13 cellular contexts compared by ENCODE assay signal in genomic region chr9:96140401-96141180, GRCh38.
DNase-seq lines count a peak whose midpoint lies in the region; ATAC-seq and TF ChIP-seq lines count a peak whose summit lies in the region.
"Had no signal": no experiment of that assay in that cellular context is flagged by ENCODE, and none has a peak within 500 bp of the region (broad histone marks: within the 10 kb centered on the region; RNA-seq: fewer than 3 reads in every experiment).

No MANE protein-coding gene starts in this region.

- H3K27ac ChIP-seq in esophagus squamous epithelium = peak overlapping the region; percentile 48 to 89 (median 74)

- H3K36me3 ChIP-seq in esophagus squamous epithelium = no peaks in the 10 kb centered on the region

- H3K36me3 Mint-ChIP-seq in osteocyte (ENCODE audit: unreplicated experiment) = no peaks in the 10 kb centered on the region
- no peaks in the 10 kb centered on the region for H3K36me3 Mint-ChIP-seq in stimulated activated effector memory CD8-positive, alpha-beta T cell treated with anti-CD3 and anti-CD28 coated beads, Interleukin-12 subunit alpha, Interleukin-12 subunit beta, amount 100 ng/mL, for 72 hours
- H3K36me3 Mint-ChIP-seq in activated CD4-positive, alpha-beta memory T cell treated with anti-CD3 and anti-CD28 coated beads, Interleukin-2, amount 10 ng/mL, durations not matched to agents 7 days and 5 days (ENCODE audit: low read depth) = no peaks in the 10 kb centered on the region
- H3K36me3 Mint-ChIP-seq: IgD-negative memory B cell; natural killer cell; stimulated activated memory B cell treated with anti-CD40 and anti-IgM and Interleukin-4, amounts not matched to agents 10 μg/mL and 1 μg/mL and 100 μg/mL, for 72 hours had no signal

- H3K27me3 Mint-ChIP-seq in osteocyte (ENCODE audit: unreplicated experiment) = no peaks in the 10 kb centered on the region
- H3K27me3 Mint-ChIP-seq in activated CD4-positive, alpha-beta memory T cell treated with anti-CD3 and anti-CD28 coated beads, Interleukin-2, amount 10 ng/mL, durations not matched to agents 7 days and 5 days = peaks cover 9% of the 10 kb centered on the region

- DNase-seq in AG09319 (ENCODE audit: extremely low read depth, low read depth) (peak; percentile 23), NCI-H524 (lab: John Stamatoyannopoulos, UW) (peak; percentile 92 to 94), esophagus squamous epithelium (lab: John Stamatoyannopoulos, UW) (no peak), osteocyte (ENCODE audit: extremely low spot score, unreplicated experiment) (no peak), HEK293T (ENCODE audit: extremely low spot score) (no peak)
- no peak for DNase-seq in stimulated activated effector memory CD8-positive, alpha-beta T cell treated with anti-CD3 and anti-CD28 coated beads, Interleukin-12 subunit alpha, Interleukin-12 subunit beta, amount 100 ng/mL, for 72 hours (ENCODE audit: low spot score in 2 of 2)
- DNase-seq in activated CD4-positive, alpha-beta memory T cell treated with anti-CD3 and anti-CD28 coated beads, Interleukin-2, amount 10 ng/mL, durations not matched to agents 7 days and 5 days = no peak
- DNase-seq: GDM1, natural killer cell, NCI-H1436 had no signal

- POLR2A ChIA-PET in activated CD4-positive, alpha-beta memory T cell treated with anti-CD3 and anti-CD28 coated beads, Interleukin-2, amount 10 ng/mL, durations not matched to agents 7 days and 5 days (lab: Charles Lee) = no interaction called here
- POLR2A ChIA-PET in HEK293T (lab: Yijun Ruan, JAX) = no interaction called here

- no peak overlapping the region for H3K4me3 Mint-ChIP-seq in osteocyte (ENCODE audit: unreplicated experiment)
- no peak overlapping the region for H3K4me3 Mint-ChIP-seq in stimulated activated effector memory CD8-positive, alpha-beta T cell treated with anti-CD3 and anti-CD28 coated beads, Interleukin-12 subunit alpha, Interleukin-12 subunit beta, amount 100 ng/mL, for 72 hours
- no peak overlapping the region for H3K4me3 Mint-ChIP-seq in activated CD4-positive, alpha-beta memory T cell treated with anti-CD3 and anti-CD28 coated beads, Interleukin-2, amount 10 ng/mL, durations not matched to agents 7 days and 5 days
- H3K4me3 Mint-ChIP-seq: natural killer cell; stimulated activated memory B cell treated with anti-CD40 and anti-IgM and Interleukin-4, amounts not matched to agents 10 μg/mL and 1 μg/mL and 100 μg/mL, for 72 hours had no signal

- H3K4me1 Mint-ChIP-seq in osteocyte (ENCODE audit: unreplicated experiment) = peaks cover 61% of the 10 kb centered on the region
- peaks cover 4% of the 10 kb centered on the region for H3K4me1 Mint-ChIP-seq in stimulated activated effector memory CD8-positive, alpha-beta T cell treated with anti-CD3 and anti-CD28 coated beads, Interleukin-12 subunit alpha, Interleukin-12 subunit beta, amount 100 ng/mL, for 72 hours
- H3K4me1 Mint-ChIP-seq in activated CD4-positive, alpha-beta memory T cell treated with anti-CD3 and anti-CD28 coated beads, Interleukin-2, amount 10 ng/mL, durations not matched to agents 7 days and 5 days = peaks cover 12% of the 10 kb centered on the region

- H3K4me3 ChIP-seq in esophagus squamous epithelium = peak overlapping the region in 1 of 4 donors; percentile 24

- CTCF ChIA-PET in activated CD4-positive, alpha-beta memory T cell treated with anti-CD3 and anti-CD28 coated beads, Interleukin-2, amount 10 ng/mL, durations not matched to agents 7 days and 5 days (lab: Charles Lee) = no interaction called here
- CTCF ChIA-PET in HEK293T (lab: Yijun Ruan, JAX) = no interaction called here

- H3K9me3 Mint-ChIP-seq in osteocyte (ENCODE audit: unreplicated experiment) = no peaks in the 10 kb centered on the region
- H3K9me3 Mint-ChIP-seq in stimulated activated effector memory CD8-positive, alpha-beta T cell treated with anti-CD3 and anti-CD28 coated beads, Interleukin-12 subunit alpha, Interleukin-12 subunit beta, amount 100 ng/mL, for 72 hours = no peaks in the 10 kb centered on the region
- H3K9me3 Mint-ChIP-seq in activated CD4-positive, alpha-beta memory T cell treated with anti-CD3 and anti-CD28 coated beads, Interleukin-2, amount 10 ng/mL, durations not matched to agents 7 days and 5 days = no peaks in the 10 kb centered on the region
- H3K9me3 Mint-ChIP-seq: natural killer cell had no signal

- intact Hi-C loops in esophagus squamous epithelium (cut with DNase I) = no loop called here

- peaks cover 0 to 4% (median 0%) of the 10 kb centered on the region in 4 donors for H3K27me3 ChIP-seq in esophagus squamous epithelium

- 57 to 66% methylated on average over 21 to 24 of the region's 30 CpGs for WGBS in esophagus squamous epithelium, 2 donors

- no peak for ATAC-seq in stimulated activated effector memory CD8-positive, alpha-beta T cell treated with anti-CD3 and anti-CD28 coated beads, Interleukin-12 subunit alpha, Interleukin-12 subunit beta, amount 100 ng/mL, for 72 hours
- ATAC-seq in HG03571 (IDR thresholded peaks at IDR 0.05; ENCODE audit: unreplicated experiment) = no peak
- ATAC-seq: natural killer cell; stimulated activated memory B cell treated with anti-CD40 and anti-IgM and Interleukin-4, amounts not matched to agents 10 μg/mL and 1 μg/mL and 100 μg/mL, for 72 hours had no signal

- H3K27ac Mint-ChIP-seq in osteocyte (ENCODE audit: unreplicated experiment) = peak overlapping the region; percentile 96
- H3K27ac Mint-ChIP-seq in stimulated activated effector memory CD8-positive, alpha-beta T cell treated with anti-CD3 and anti-CD28 coated beads, Interleukin-12 subunit alpha, Interleukin-12 subunit beta, amount 100 ng/mL, for 72 hours = no peak overlapping the region
- H3K27ac Mint-ChIP-seq in activated CD4-positive, alpha-beta memory T cell treated with anti-CD3 and anti-CD28 coated beads, Interleukin-2, amount 10 ng/mL, durations not matched to agents 7 days and 5 days = no peak overlapping the region
- H3K27ac Mint-ChIP-seq: IgD-negative memory B cell; natural killer cell; stimulated activated memory B cell treated with anti-CD40 and anti-IgM and Interleukin-4, amounts not matched to agents 10 μg/mL and 1 μg/mL and 100 μg/mL, for 72 hours had no signal

- TF ChIP-seq POLR2A in esophagus squamous epithelium (IDR thresholded peaks at IDR 0.05) = no peak

- peaks cover 17 to 54% (median 46%) of the 10 kb centered on the region in 3 donors for H3K4me1 ChIP-seq in esophagus squamous epithelium

- peak; percentile 8; the same call in 1 of the 2 replicates for TF ChIP-seq CTCF in AG09319 (IDR thresholded peaks at IDR 0.05; ENCODE audit: low read depth, low read length)
- TF ChIP-seq CTCF in esophagus squamous epithelium (IDR thresholded peaks at IDR 0.05) = no peak
- no peak for TF ChIP-seq CTCF in osteocyte (IDR thresholded peaks at IDR 0.05)

- H3K9me3 ChIP-seq in esophagus squamous epithelium = no peaks in the 10 kb centered on the region

TF ChIP-seq in HEK293T, 16 proteins besides CTCF, POLR2A, EP300 and RAD21:
- TF ChIP-seq PKNOX1 (IDR thresholded peaks at IDR 0.05) = no peak

Comparison
In these comparisons a context has a peak if more than half of its experiments do, and no peak if none do; other contexts are left out.
1. DNase-seq: peak in AG09319 (single experiment) and NCI-H524 (2 of 2); none in esophagus squamous epithelium (single experiment), osteocyte (single experiment), stimulated activated effector memory CD8-positive, alpha-beta T cell treated with anti-CD3 and anti-CD28 coated beads, Interleukin-12 subunit alpha, Interleukin-12 subunit beta, amount 100 ng/mL, for 72 hours (0 of 2), activated CD4-positive, alpha-beta memory T cell treated with anti-CD3 and anti-CD28 coated beads, Interleukin-2, amount 10 ng/mL, durations not matched to agents 7 days and 5 days (single experiment) and HEK293T (single experiment).